20 cellular contexts compared by ENCODE assay signal in genomic region chr1:39566441-39567137, GRCh38. TPM values are rescaled to one million over a fixed set of nuclear protein-coding genes. Genes with fewer than 3 reads are reported as not detected.
A peak's percentile ranks its signal among the peaks of the same experiment; 100 is the strongest.
DNase-seq lines count a peak whose midpoint lies in the region; ATAC-seq, FAIRE-seq and TF ChIP-seq lines count a peak whose summit lies in the region.
"Had no signal": no experiment of that assay in that cellular context is flagged by ENCODE, and none has a peak within 500 bp of the region (broad histone marks: within the 10 kb centered on the region; RNA-seq: fewer than 3 reads in every experiment).

No MANE protein-coding gene starts in this region.

- TF ChIP-seq CTCF in Peyer's patch (IDR thresholded peaks at IDR 0.05) = no peak

- no peaks in the 10 kb centered on the region for H3K27me3 Mint-ChIP-seq in activated T-cell treated with anti-CD3 and anti-CD28 coated beads, Interleukin-2, amount 50 U/mL, for 24 hours
- H3K27me3 Mint-ChIP-seq: activated B cell treated with CpG ODN at 0.5 μM for 24 hours; stimulated activated naive B cell treated with anti-CD40 and anti-IgM and Interleukin-4, amounts not matched to agents 10 μg/mL and 1 μg/mL and 100 μg/mL, for 72 hours had no signal

- H3K4me3 ChIP-seq in Peyer's patch = no peak overlapping the region
- no peak overlapping the region for H3K4me3 ChIP-seq in small intestine (ENCODE audit: low read depth in 1 of 2, low read length in 2 of 2)
- H3K4me3 ChIP-seq: ascending aorta had no signal

- H3K4me1 ChIP-seq in Peyer's patch (peaks cover 0 to 29% (median 0%) of the 10 kb centered on the region in 4 donors), small intestine (ENCODE audit: control insufficient read depth in 2 of 2, insufficient read depth in 1 of 2, low read depth in 1 of 2, low read length in 1 of 2) (peaks cover 10 to 13% of the 10 kb centered on the region in 2 donors)
- H3K4me1 ChIP-seq: ascending aorta had no signal

- no peak for DNase-seq in activated T-cell treated with anti-CD3 and anti-CD28 coated beads, Interleukin-2, amount 50 U/mL, for 24 hours
- no peak for DNase-seq in activated T-cell treated with anti-CD3 and anti-CD28 coated beads, Interleukin-2, amount 50 U/mL, for 48 hours
- peak in 2 of 3 donors; percentile 80 to 89 for DNase-seq in Peyer's patch
- DNase-seq in left colon = peak; percentile 82 to 85
- peak; percentile 98 for DNase-seq in small intestine
- no peak for DNase-seq in amniotic stem cell (lab: John Stamatoyannopoulos, UW)
- DNase-seq: activated B cell treated with CpG ODN at 0.5 μM for 24 hours; cerebellar nuclear complex; DND-41; GOT3; islet precursor cell; mesendoderm; retina; stimulated activated naive B cell treated with anti-CD40 and anti-IgM and Interleukin-4, amounts not matched to agents 10 μg/mL and 1 μg/mL and 100 μg/mL, for 72 hours; T-helper 2 cell; trophoblast cell had no signal

- 13 to 58% (median 43%) methylated on average over 5 of the region's 5 CpGs for WGBS in small intestine, 3 donors

- no peaks in the 10 kb centered on the region for H3K9me3 Mint-ChIP-seq in activated T-cell treated with anti-CD3 and anti-CD28 coated beads, Interleukin-2, amount 50 U/mL, for 24 hours
- H3K9me3 Mint-ChIP-seq: activated B cell treated with CpG ODN at 0.5 μM for 24 hours; stimulated activated naive B cell treated with anti-CD40 and anti-IgM and Interleukin-4, amounts not matched to agents 10 μg/mL and 1 μg/mL and 100 μg/mL, for 72 hours had no signal

- peak; percentile 93 for ATAC-seq in left colon
- ATAC-seq in GM21360 (IDR thresholded peaks at IDR 0.05; ENCODE audit: unreplicated experiment) = no peak
- no peak for ATAC-seq in HG02852 (IDR thresholded peaks at IDR 0.05; ENCODE audit: unreplicated experiment)
- ATAC-seq: stimulated activated naive B cell treated with anti-CD40 and anti-IgM and Interleukin-4, amounts not matched to agents 10 μg/mL and 1 μg/mL and 100 μg/mL, for 72 hours had no signal

- intact Hi-C loops in left colon (cut with DNase I, micrococcal nuclease) = no loop called here

- H3K27me3 ChIP-seq in Peyer's patch = no peaks in the 10 kb centered on the region
- no peaks in the 10 kb centered on the region for H3K27me3 ChIP-seq in small intestine (ENCODE audit: control insufficient read depth in 2 of 2, insufficient read depth in 2 of 2, low read length in 2 of 2)
- H3K27me3 ChIP-seq: ascending aorta had no signal

- no peak overlapping the region for H3K4me3 Mint-ChIP-seq in activated T-cell treated with anti-CD3 and anti-CD28 coated beads, Interleukin-2, amount 50 U/mL, for 24 hours
- H3K4me3 Mint-ChIP-seq: activated B cell treated with CpG ODN at 0.5 μM for 24 hours; stimulated activated naive B cell treated with anti-CD40 and anti-IgM and Interleukin-4, amounts not matched to agents 10 μg/mL and 1 μg/mL and 100 μg/mL, for 72 hours had no signal

- peaks cover 31% of the 10 kb centered on the region for H3K4me1 Mint-ChIP-seq in activated T-cell treated with anti-CD3 and anti-CD28 coated beads, Interleukin-2, amount 50 U/mL, for 24 hours (ENCODE audit: low read depth)
- H3K4me1 Mint-ChIP-seq: activated B cell treated with CpG ODN at 0.5 μM for 24 hours; stimulated activated naive B cell treated with anti-CD40 and anti-IgM and Interleukin-4, amounts not matched to agents 10 μg/mL and 1 μg/mL and 100 μg/mL, for 72 hours had no signal

- no peak for FAIRE-seq in small intestine (lab: Jason Lieb, UNC)

- peak overlapping the region; percentile 73 for H3K27ac Mint-ChIP-seq in activated T-cell treated with anti-CD3 and anti-CD28 coated beads, Interleukin-2, amount 50 U/mL, for 24 hours
- H3K27ac Mint-ChIP-seq: activated B cell treated with CpG ODN at 0.5 μM for 24 hours; stimulated activated naive B cell treated with anti-CD40 and anti-IgM and Interleukin-4, amounts not matched to agents 10 μg/mL and 1 μg/mL and 100 μg/mL, for 72 hours had no signal

- H3K9me3 ChIP-seq in Peyer's patch (no peaks in the 10 kb centered on the region), small intestine (ENCODE audit: control insufficient read depth, low read depth) (no peaks in the 10 kb centered on the region)
- H3K9me3 ChIP-seq: ascending aorta had no signal

- H3K27ac ChIP-seq in Peyer's patch = peak overlapping the region in 2 of 4 donors; percentile 20 to 44
- peak overlapping the region in 1 of 2 donors; percentile 11 for H3K27ac ChIP-seq in small intestine (ENCODE audit: low read depth in 1 of 2, low read length in 1 of 2)
- H3K27ac ChIP-seq: ascending aorta, C4-2B had no signal

- TF ChIP-seq POLR2A in Peyer's patch (IDR thresholded peaks at IDR 0.05) = no peak

- H3K36me3 ChIP-seq in Peyer's patch (peaks cover 0 to 100% (median 0%) of the 10 kb centered on the region in 3 donors), small intestine (ENCODE audit: control insufficient read depth in 2 of 2, insufficient read depth in 2 of 2, low read length in 2 of 2) (peaks cover 48 to 53% of the 10 kb centered on the region in 2 donors)

- H3K36me3 Mint-ChIP-seq in activated T-cell treated with anti-CD3 and anti-CD28 coated beads, Interleukin-2, amount 50 U/mL, for 24 hours (ENCODE audit: low read depth) = peaks cover 100% of the 10 kb centered on the region

RNA-seq across cellular contexts. Expression of gene PABPC4, which starts 10.0 kb away (rescaled TPM):
- 100 to 1,000 TPM; 110 to 177 (median 141) TPM for total RNA-seq in Peyer's patch
- 100 to 1,000 TPM; 127 to 131 TPM for total RNA-seq in left colon
- polyA plus RNA-seq in small intestine = 100 to 1,000 TPM in 1 of 3 donors, 10 to 100 TPM in 2; 67.5 to 121 (median 87.3) TPM

Comparison
In these comparisons a context has a peak if more than half of its experiments do, and no peak if none do; other contexts are left out.
1. DNase-seq: peak in Peyer's patch (2 of 3), left colon (2 of 2) and small intestine (single experiment); none in activated T-cell treated with anti-CD3 and anti-CD28 coated beads, Interleukin-2, amount 50 U/mL, for 24 hours (single experiment), activated T-cell treated with anti-CD3 and anti-CD28 coated beads, Interleukin-2, amount 50 U/mL, for 48 hours (0 of 2) and amniotic stem cell (single experiment).